ENCODE assay signal across 1 cellular context in genomic region chr5:176647030-176647869, GRCh38.
TF ChIP-seq lines count a peak whose summit lies in the region.

TSPAN17 (plus strand) TSS chr5:176647484; CDS start chr5:176647616, 132 bp downstream.

TF ChIP-seq in WTC11, 78 proteins besides CTCF, POLR2A, EP300 and RAD21 (continued from another document):
- no peak for TF ChIP-seq ZNF281 (CRISPR knock-in tag; IDR thresholded peaks at IDR 0.05)
- no peak for TF ChIP-seq RORB (CRISPR knock-in tag; IDR thresholded peaks at IDR 0.05)
- TF ChIP-seq NR2C2 (CRISPR knock-in tag; IDR thresholded peaks at IDR 0.05): no peak
- TF ChIP-seq OVOL2 (CRISPR knock-in tag; IDR thresholded peaks at IDR 0.05; ENCODE audit: borderline replicate concordance): no peak
- no peak for TF ChIP-seq KAT7 (CRISPR knock-in tag; IDR thresholded peaks at IDR 0.05; ENCODE audit: borderline replicate concordance)
- no peak for TF ChIP-seq ATF6 (CRISPR knock-in tag; IDR thresholded peaks at IDR 0.05)
- TF ChIP-seq RELA (CRISPR knock-in tag; IDR thresholded peaks at IDR 0.05; ENCODE audit: borderline replicate concordance): no peak
- TF ChIP-seq MYBL2 (CRISPR knock-in tag; IDR thresholded peaks at IDR 0.05): peak; percentile 13; the same call in 1 of the 2 replicates
- TF ChIP-seq TEAD4 (CRISPR knock-in tag; IDR thresholded peaks at IDR 0.05): no peak
- no peak for TF ChIP-seq CREB1 (CRISPR knock-in tag; IDR thresholded peaks at IDR 0.05)
- 0 out of 2 replicates have a peak, but pooled peaks have one; percentile 26 for TF ChIP-seq FOXK1 (CRISPR knock-in tag; IDR thresholded peaks at IDR 0.05)
- TF ChIP-seq AR (CRISPR knock-in tag; IDR thresholded peaks at IDR 0.05): no peak
- TF ChIP-seq PREB (CRISPR knock-in tag; IDR thresholded peaks at IDR 0.05; ENCODE audit: borderline replicate concordance): no peak
- TF ChIP-seq ZNF219 (CRISPR knock-in tag; IDR thresholded peaks at IDR 0.05; ENCODE audit: borderline replicate concordance): no peak
- no peak for TF ChIP-seq IRF1 (CRISPR knock-in tag; IDR thresholded peaks at IDR 0.05)
- TF ChIP-seq ATF3 (CRISPR knock-in tag; conservative IDR thresholded peaks at IDR 0.05): no peak
- no peak for TF ChIP-seq ZNF416 (CRISPR knock-in tag; IDR thresholded peaks at IDR 0.05)
- peak; percentile 85 for TF ChIP-seq ETV6 (CRISPR knock-in tag; IDR thresholded peaks at IDR 0.05)
- TF ChIP-seq ZSCAN18 (CRISPR knock-in tag; IDR thresholded peaks at IDR 0.05): no peak
- no peak for TF ChIP-seq NR1H2 (CRISPR knock-in tag; IDR thresholded peaks at IDR 0.05)
- no peak for TF ChIP-seq GABPB1 (CRISPR knock-in tag; IDR thresholded peaks at IDR 0.05)
- no peak for TF ChIP-seq E2F4 (CRISPR knock-in tag; IDR thresholded peaks at IDR 0.05; ENCODE audit: borderline replicate concordance, low read depth)
- TF ChIP-seq HMGA2 (CRISPR knock-in tag; IDR thresholded peaks at IDR 0.05): no peak
TF ChIP-seq in WTC11: peak in this region for 10.
